Comparison of ENCODE assay signal across 20 cellular contexts in genomic region chr5:129496410-129496809, GRCh38.
DNase-seq lines count a peak whose midpoint lies in the region; ATAC-seq and TF ChIP-seq lines count a peak whose summit lies in the region.
"Had no signal": no experiment of that assay in that cellular context is flagged by ENCODE, and none has a peak within 500 bp of the region (broad histone marks: within the 10 kb centered on the region; RNA-seq: fewer than 3 reads in every experiment).

No MANE protein-coding gene starts in this region.

- ATAC-seq in GM19397 (IDR thresholded peaks at IDR 0.05; ENCODE audit: unreplicated experiment), result peak; percentile 92
- peak; percentile 69 for ATAC-seq in HG03354 (IDR thresholded peaks at IDR 0.05; ENCODE audit: poor library complexity, severe bottlenecking, unreplicated experiment)
- ATAC-seq in GM21515 (IDR thresholded peaks at IDR 0.05; ENCODE audit: unreplicated experiment), result no peak
- ATAC-seq: activated CD4-positive, CD25-positive, alpha-beta regulatory T cell treated with anti-CD3 and anti-CD28 coated beads, Interleukin-2, amount 50 U/mL, for 24 hours; activated T-cell treated with anti-CD3 and anti-CD28 coated beads, Interleukin-2, amount 50 U/mL, for 72 hours; CD8-positive, alpha-beta T cell; lower lobe of right lung; PC-3 had no signal

- TF ChIP-seq CTCF in fibroblast of mammary gland (conservative IDR thresholded peaks at IDR 0.05; ENCODE audit: control insufficient read depth, insufficient read depth, low read depth, low read length), result no peak

- H3K4me3 ChIP-seq in fibroblast of mammary gland (ENCODE audit: control insufficient read depth, low read depth, low read length) (no peak overlapping the region), skeletal muscle cell (ENCODE audit: low read depth, low read length) (no peak overlapping the region)
- H3K4me3 ChIP-seq: esophagus muscularis mucosa, lower lobe of right lung, thoracic aorta had no signal

- DNase-seq in fibroblast of mammary gland (ENCODE audit: low read depth) (peak; percentile 14), skeletal muscle cell (ENCODE audit: low read depth) (peak; percentile 20), NCI-H226 (no peak), NCI-H510A treated with DMSO at 0.1 percent for 48 hours (lab: John Stamatoyannopoulos, UW) (no peak)
- DNase-seq: activated CD8-positive, alpha-beta memory T cell treated with anti-CD3 and anti-CD28 coated beads for 24 hours; activated T-cell treated with anti-CD3 and anti-CD28 coated beads, Interleukin-2, amount 50 U/mL, for 72 hours; CD8-positive, alpha-beta T cell; effector CD8-positive, alpha-beta T cell; lower lobe of right lung; NCI-H1092; NCI-H2081 treated with DMSO at 0.1 percent for 48 hours; NCI-H526 treated with DMSO at 0.1 percent for 48 hours; PC-3; retina had no signal

Comparison
In these comparisons a context has a peak if more than half of its experiments do, and no peak if none do; other contexts are left out.
1. DNase-seq: peak in fibroblast of mammary gland (single experiment) and skeletal muscle cell (single experiment); none in NCI-H226 (single experiment) and NCI-H510A treated with DMSO at 0.1 percent for 48 hours (single experiment).